ENCODE assay signal across 1 cellular context in the genomic region with DNA sequence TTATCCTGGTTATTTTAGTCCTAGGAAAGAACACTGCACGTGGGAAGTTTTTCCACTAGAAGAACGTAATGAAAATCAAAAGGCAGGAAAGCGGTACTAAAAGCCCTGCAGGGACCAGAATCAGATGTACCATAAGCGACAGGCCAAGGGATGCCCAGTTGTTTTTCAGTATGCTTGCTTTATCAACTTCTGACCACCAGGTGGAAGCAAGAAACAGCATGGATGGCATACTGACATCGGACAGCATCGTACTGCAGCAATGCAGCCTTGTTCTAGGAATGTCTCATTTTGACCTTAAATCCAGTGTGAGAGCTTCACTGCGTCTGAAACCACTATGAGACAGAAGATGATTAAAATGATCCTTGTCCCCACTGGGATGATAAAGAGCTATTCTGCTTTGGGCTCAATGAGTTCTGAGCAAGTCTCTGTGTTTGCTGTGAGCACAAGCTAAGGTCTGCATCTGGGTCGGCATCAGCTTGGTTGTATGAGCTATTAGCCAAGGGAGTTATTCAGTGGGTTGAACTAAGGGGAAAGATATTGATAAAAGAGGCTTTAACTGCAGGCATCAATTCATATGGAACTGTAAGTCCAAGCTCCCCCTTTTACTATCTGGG.
A peak's percentile ranks its signal among the peaks of the same experiment; 100 is the strongest.
TF ChIP-seq lines count a peak whose summit lies in the region.

No MANE protein-coding gene starts in this region.

TF ChIP-seq in HepG2, 621 proteins besides CTCF, POLR2A, EP300 and RAD21 (continued from another document and continues in another):
- TF ChIP-seq, protein P1, sequence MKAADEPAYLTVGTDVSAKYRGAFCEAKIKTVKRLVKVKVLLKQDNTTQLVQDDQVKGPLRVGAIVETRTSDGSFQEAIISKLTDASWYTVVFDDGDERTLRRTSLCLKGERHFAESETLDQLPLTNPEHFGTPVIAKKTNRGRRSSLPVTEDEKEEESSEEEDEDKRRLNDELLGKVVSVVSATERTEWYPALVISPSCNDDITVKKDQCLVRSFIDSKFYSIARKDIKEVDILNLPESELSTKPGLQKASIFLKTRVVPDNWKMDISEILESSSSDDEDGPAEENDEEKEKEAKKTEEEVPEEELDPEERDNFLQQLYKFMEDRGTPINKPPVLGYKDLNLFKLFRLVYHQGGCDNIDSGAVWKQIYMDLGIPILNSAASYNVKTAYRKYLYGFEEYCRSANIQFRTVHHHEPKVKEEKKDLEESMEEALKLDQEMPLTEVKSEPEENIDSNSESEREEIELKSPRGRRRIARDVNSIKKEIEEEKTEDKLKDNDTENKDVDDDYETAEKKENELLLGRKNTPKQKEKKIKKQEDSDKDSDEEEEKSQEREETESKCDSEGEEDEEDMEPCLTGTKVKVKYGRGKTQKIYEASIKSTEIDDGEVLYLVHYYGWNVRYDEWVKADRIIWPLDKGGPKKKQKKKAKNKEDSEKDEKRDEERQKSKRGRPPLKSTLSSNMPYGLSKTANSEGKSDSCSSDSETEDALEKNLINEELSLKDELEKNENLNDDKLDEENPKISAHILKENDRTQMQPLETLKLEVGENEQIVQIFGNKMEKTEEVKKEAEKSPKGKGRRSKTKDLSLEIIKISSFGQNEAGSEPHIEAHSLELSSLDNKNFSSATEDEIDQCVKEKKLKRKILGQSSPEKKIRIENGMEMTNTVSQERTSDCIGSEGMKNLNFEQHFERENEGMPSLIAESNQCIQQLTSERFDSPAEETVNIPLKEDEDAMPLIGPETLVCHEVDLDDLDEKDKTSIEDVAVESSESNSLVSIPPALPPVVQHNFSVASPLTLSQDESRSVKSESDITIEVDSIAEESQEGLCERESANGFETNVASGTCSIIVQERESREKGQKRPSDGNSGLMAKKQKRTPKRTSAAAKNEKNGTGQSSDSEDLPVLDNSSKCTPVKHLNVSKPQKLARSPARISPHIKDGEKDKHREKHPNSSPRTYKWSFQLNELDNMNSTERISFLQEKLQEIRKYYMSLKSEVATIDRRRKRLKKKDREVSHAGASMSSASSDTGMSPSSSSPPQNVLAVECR (CRISPR knock-in tag; IDR thresholded peaks at IDR 0.05; ENCODE audit: borderline replicate concordance) = no peak
- TF ChIP-seq IRF2 (CRISPR knock-in tag; IDR thresholded peaks at IDR 0.05) (peak; percentile 50; the same call in 1 of the 2 replicates), ZNF619 (CRISPR knock-in tag; IDR thresholded peaks at IDR 0.05) (no peak), ZNF83 (CRISPR knock-in tag; IDR thresholded peaks at IDR 0.05; ENCODE audit: borderline replicate concordance) (no peak), BCL6 (CRISPR knock-in tag; IDR thresholded peaks at IDR 0.05) (no peak), ZNF367 (CRISPR knock-in tag; IDR thresholded peaks at IDR 0.05; ENCODE audit: borderline replicate concordance) (no peak), HNRNPLL (IDR thresholded peaks at IDR 0.05; ENCODE audit: low read depth, low read length, poor library complexity, severe bottlenecking) (no peak), REXO4 (CRISPR knock-in tag; IDR thresholded peaks at IDR 0.05; ENCODE audit: borderline replicate concordance) (no peak), SMC3 (IDR thresholded peaks at IDR 0.05; ENCODE audit: low read length) (peak; percentile 97), HMG20A (CRISPR knock-in tag; IDR thresholded peaks at IDR 0.05; ENCODE audit: borderline replicate concordance) (no peak), IKZF4 (CRISPR knock-in tag; IDR thresholded peaks at IDR 0.05; ENCODE audit: borderline replicate concordance, low read depth, not compliant biosample characterization) (peak; percentile 55), NR2F2 (IDR thresholded peaks at IDR 0.05; ENCODE audit: borderline replicate concordance, low read depth) (no peak), ZNF235 (CRISPR knock-in tag; IDR thresholded peaks at IDR 0.05; ENCODE audit: borderline replicate concordance) (no peak), ZNF256 (CRISPR knock-in tag; conservative IDR thresholded peaks at IDR 0.05) (no peak), MAFF (IDR thresholded peaks at IDR 0.05; ENCODE audit: low read depth, low read length) (no peak), FOXA3 (CRISPR knock-in tag; IDR thresholded peaks at IDR 0.05) (0 out of 2 replicates have a peak, but pooled peaks have one; percentile 15), STAG1 (CRISPR knock-in tag; IDR thresholded peaks at IDR 0.05) (peak; percentile 96), TCF7L2 (IDR thresholded peaks at IDR 0.05; ENCODE audit: low read depth, low read length) (no peak), MIER3 (CRISPR knock-in tag; IDR thresholded peaks at IDR 0.05; ENCODE audit: borderline replicate concordance) (0 out of 2 replicates have a peak, but pooled peaks have one; percentile 32), ZNF12 (CRISPR knock-in tag; IDR thresholded peaks at IDR 0.05) (0 out of 2 replicates have a peak, but pooled peaks have one; percentile 56)
- TF ChIP-seq, protein P2, sequence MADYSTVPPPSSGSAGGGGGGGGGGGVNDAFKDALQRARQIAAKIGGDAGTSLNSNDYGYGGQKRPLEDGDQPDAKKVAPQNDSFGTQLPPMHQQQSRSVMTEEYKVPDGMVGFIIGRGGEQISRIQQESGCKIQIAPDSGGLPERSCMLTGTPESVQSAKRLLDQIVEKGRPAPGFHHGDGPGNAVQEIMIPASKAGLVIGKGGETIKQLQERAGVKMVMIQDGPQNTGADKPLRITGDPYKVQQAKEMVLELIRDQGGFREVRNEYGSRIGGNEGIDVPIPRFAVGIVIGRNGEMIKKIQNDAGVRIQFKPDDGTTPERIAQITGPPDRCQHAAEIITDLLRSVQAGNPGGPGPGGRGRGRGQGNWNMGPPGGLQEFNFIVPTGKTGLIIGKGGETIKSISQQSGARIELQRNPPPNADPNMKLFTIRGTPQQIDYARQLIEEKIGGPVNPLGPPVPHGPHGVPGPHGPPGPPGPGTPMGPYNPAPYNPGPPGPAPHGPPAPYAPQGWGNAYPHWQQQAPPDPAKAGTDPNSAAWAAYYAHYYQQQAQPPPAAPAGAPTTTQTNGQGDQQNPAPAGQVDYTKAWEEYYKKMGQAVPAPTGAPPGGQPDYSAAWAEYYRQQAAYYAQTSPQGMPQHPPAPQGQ (CRISPR knock-in tag; IDR thresholded peaks at IDR 0.05; ENCODE audit: borderline replicate concordance) = peak; percentile 89; the same call in 1 of the 2 replicates
- TF ChIP-seq, protein P3, sequence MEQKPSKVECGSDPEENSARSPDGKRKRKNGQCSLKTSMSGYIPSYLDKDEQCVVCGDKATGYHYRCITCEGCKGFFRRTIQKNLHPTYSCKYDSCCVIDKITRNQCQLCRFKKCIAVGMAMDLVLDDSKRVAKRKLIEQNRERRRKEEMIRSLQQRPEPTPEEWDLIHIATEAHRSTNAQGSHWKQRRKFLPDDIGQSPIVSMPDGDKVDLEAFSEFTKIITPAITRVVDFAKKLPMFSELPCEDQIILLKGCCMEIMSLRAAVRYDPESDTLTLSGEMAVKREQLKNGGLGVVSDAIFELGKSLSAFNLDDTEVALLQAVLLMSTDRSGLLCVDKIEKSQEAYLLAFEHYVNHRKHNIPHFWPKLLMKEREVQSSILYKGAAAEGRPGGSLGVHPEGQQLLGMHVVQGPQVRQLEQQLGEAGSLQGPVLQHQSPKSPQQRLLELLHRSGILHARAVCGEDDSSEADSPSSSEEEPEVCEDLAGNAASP (CRISPR knock-in tag; IDR thresholded peaks at IDR 0.05; ENCODE audit: borderline replicate concordance) = peak; percentile 38; the same call in 1 of the 2 replicates
- TF ChIP-seq, protein P4, sequence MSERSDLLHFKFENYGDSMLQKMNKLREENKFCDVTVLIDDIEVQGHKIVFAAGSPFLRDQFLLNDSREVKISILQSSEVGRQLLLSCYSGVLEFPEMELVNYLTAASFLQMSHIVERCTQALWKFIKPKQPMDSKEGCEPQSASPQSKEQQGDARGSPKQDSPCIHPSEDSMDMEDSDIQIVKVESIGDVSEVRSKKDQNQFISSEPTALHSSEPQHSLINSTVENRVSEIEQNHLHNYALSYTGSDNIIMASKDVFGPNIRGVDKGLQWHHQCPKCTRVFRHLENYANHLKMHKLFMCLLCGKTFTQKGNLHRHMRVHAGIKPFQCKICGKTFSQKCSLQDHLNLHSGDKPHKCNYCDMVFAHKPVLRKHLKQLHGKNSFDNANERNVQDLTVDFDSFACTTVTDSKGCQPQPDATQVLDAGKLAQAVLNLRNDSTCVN (CRISPR knock-in tag; IDR thresholded peaks at IDR 0.05; ENCODE audit: borderline replicate concordance) = no peak
- TF ChIP-seq, protein P5, sequence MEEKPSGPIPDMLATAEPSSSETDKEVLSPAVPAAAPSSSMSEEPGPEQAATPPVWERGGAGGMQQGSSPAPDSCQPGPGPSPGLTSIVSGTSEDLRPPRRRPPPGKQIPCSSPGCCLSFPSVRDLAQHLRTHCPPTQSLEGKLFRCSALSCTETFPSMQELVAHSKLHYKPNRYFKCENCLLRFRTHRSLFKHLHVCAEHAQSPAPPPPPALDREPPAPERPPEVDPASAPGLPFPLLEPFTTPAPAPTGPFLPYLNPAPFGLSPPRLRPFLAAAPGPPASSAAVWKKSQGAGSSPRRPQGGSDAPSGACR (CRISPR knock-in tag; IDR thresholded peaks at IDR 0.05) = no peak
- TF ChIP-seq, protein P6, sequence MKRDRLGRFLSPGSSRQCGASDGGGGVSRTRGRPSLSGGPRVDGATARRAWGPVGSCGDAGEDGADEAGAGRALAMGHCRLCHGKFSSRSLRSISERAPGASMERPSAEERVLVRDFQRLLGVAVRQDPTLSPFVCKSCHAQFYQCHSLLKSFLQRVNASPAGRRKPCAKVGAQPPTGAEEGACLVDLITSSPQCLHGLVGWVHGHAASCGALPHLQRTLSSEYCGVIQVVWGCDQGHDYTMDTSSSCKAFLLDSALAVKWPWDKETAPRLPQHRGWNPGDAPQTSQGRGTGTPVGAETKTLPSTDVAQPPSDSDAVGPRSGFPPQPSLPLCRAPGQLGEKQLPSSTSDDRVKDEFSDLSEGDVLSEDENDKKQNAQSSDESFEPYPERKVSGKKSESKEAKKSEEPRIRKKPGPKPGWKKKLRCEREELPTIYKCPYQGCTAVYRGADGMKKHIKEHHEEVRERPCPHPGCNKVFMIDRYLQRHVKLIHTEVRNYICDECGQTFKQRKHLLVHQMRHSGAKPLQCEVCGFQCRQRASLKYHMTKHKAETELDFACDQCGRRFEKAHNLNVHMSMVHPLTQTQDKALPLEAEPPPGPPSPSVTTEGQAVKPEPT (CRISPR knock-in tag; IDR thresholded peaks at IDR 0.05; ENCODE audit: low read depth) = no peak
- TF ChIP-seq, protein P7, sequence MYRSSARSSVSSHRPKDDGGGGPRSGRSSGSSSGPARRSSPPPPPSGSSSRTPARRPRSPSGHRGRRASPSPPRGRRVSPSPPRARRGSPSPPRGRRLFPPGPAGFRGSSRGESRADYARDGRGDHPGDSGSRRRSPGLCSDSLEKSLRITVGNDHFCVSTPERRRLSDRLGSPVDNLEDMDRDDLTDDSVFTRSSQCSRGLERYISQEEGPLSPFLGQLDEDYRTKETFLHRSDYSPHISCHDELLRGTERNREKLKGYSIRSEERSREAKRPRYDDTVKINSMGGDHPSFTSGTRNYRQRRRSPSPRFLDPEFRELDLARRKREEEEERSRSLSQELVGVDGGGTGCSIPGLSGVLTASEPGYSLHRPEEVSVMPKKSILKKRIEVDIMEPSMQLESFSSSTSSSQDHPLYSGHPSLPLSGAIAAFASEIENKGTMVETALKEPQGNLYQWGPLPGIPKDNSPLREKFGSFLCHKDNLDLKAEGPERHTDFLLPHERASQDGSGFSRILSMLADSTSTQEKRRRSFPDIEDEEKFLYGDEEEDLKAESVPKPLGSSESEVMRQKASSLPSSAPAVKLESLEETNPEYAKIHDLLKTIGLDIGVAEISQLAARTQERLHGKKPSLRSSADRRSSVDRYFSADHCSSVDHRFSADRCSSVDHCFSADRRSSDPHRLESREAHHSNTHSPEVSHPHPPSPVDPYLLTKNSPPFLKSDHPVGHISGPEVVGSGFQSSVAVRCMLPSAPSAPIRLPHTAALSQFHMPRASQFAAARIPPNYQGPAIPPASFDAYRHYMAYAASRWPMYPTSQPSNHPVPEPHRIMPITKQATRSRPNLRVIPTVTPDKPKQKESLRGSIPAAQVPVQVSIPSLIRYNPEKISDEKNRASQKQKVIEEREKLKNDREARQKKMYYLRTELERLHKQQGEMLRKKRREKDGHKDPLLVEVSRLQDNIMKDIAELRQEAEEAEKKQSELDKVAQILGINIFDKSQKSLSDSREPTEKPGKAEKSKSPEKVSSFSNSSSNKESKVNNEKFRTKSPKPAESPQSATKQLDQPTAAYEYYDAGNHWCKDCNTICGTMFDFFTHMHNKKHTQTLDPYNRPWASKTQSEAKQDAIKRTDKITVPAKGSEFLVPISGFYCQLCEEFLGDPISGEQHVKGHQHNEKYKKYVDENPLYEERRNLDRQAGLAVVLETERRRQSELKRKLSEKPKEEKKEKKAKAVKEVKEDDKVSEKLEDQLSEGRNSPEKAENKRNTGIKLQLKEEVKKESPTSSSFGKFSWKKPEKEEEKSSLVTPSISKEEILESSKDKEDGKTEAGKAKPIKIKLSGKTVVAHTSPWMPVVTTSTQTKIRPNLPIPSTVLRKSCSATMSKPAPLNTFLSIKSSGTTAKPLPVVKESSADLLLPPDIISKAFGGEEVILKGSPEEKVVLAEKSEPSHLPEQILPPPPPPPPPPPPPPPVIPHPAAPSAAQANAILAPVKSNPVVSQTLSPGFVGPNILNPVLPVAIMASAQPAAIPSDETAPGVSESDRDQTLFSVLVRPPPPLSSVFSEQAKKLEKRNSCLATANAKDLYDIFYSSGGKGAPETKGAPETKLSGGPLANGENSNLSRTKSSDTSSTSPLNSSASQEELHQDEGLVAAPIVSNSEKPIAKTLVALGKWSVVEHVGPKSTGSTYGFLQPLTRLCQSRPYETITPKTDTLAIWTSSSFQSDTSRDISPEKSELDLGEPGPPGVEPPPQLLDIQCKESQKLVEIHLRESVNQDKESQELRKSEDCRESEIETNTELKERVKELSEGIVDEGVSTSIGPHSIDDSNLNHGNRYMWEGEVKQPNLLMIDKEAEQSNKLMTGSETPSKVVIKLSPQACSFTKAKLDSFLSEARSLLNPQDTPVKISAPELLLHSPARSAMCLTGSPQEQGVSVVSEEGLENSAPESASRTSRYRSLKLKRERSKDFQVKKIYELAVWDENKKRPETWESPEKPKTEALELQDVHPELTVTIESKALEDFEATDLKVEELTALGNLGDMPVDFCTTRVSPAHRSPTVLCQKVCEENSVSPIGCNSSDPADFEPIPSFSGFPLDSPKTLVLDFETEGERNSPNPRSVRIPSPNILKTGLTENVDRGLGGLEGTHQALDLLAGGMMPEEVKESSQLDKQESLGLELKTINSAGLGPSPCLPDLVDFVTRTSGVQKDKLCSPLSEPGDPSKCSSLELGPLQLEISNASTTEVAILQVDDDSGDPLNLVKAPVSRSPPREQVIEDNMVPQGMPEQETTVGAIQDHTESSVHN (CRISPR knock-in tag; IDR thresholded peaks at IDR 0.05) = no peak
- TF ChIP-seq, protein P8, sequence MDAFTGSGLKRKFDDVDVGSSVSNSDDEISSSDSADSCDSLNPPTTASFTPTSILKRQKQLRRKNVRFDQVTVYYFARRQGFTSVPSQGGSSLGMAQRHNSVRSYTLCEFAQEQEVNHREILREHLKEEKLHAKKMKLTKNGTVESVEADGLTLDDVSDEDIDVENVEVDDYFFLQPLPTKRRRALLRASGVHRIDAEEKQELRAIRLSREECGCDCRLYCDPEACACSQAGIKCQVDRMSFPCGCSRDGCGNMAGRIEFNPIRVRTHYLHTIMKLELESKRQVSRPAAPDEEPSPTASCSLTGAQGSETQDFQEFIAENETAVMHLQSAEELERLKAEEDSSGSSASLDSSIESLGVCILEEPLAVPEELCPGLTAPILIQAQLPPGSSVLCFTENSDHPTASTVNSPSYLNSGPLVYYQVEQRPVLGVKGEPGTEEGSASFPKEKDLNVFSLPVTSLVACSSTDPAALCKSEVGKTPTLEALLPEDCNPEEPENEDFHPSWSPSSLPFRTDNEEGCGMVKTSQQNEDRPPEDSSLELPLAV (CRISPR knock-in tag; conservative IDR thresholded peaks at IDR 0.05; ENCODE audit: low read depth) = no peak
- TF ChIP-seq, protein P9, sequence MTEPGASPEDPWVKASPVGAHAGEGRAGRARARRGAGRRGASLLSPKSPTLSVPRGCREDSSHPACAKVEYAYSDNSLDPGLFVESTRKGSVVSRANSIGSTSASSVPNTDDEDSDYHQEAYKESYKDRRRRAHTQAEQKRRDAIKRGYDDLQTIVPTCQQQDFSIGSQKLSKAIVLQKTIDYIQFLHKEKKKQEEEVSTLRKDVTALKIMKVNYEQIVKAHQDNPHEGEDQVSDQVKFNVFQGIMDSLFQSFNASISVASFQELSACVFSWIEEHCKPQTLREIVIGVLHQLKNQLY (CRISPR knock-in tag; IDR thresholded peaks at IDR 0.05) = no peak
